Comparison of ENCODE assay signal across 11 cellular contexts in genomic region chr6:149129401-149130077, GRCh38.
DNase-seq lines count a peak whose midpoint lies in the region; ATAC-seq and TF ChIP-seq lines count a peak whose summit lies in the region.
"Had no signal": no experiment of that assay in that cellular context is flagged by ENCODE, and none has a peak within 500 bp of the region (broad histone marks: within the 10 kb centered on the region; RNA-seq: fewer than 3 reads in every experiment).

No MANE protein-coding gene starts in this region.

- H3K9me3 Mint-ChIP-seq in natural killer cell treated with Interleukin-12 subunit alpha and Interleukin-12 subunit beta and Interleukin-15 and Interleukin-18, amount 100 ng/mL, for 72 hours, result peaks cover 5% of the 10 kb centered on the region
- H3K9me3 Mint-ChIP-seq in natural killer cell (no peaks in the 10 kb centered on the region), GM23338 (no peaks in the 10 kb centered on the region; the same call in 2 of the 3 replicates)

- H3K9me2 ChIP-seq in GM23338 (ENCODE audit: insufficient read depth), result peaks cover 14% of the 10 kb centered on the region; the same call in 1 of the 2 replicates

- no peaks in the 10 kb centered on the region for H3K9me3 ChIP-seq in OCI-LY3 (ENCODE audit: insufficient read depth, low read length)
- no peaks in the 10 kb centered on the region for H3K9me3 ChIP-seq in tibial nerve
- H3K9me3 ChIP-seq: breast epithelium, right lobe of liver had no signal

- H3K4me3 ChIP-seq in OCI-LY3 (ENCODE audit: low read length), result peak overlapping the region; percentile 22; the same call in 1 of the 2 replicates
- H3K4me3 ChIP-seq in tibial nerve, result no peak overlapping the region
- H3K4me3 ChIP-seq in GM23338, result no peak overlapping the region
- H3K4me3 ChIP-seq: breast epithelium, right lobe of liver had no signal

- H3K36me3 Mint-ChIP-seq in natural killer cell treated with Interleukin-12 subunit alpha and Interleukin-12 subunit beta and Interleukin-15 and Interleukin-18, amount 100 ng/mL, for 72 hours, result peaks cover 15% of the 10 kb centered on the region
- H3K36me3 Mint-ChIP-seq in natural killer cell, result no peaks in the 10 kb centered on the region
- no peaks in the 10 kb centered on the region for H3K36me3 Mint-ChIP-seq in GM23338 (ENCODE audit: low read depth)

- H4K20me1 ChIP-seq in OCI-LY3 (ENCODE audit: insufficient read depth, low read length), result no peaks in the 10 kb centered on the region
- H4K20me1 ChIP-seq in GM23338 (replicated peaks; ENCODE audit: insufficient read depth), result no peaks in the 10 kb centered on the region

- peak overlapping the region; percentile 88 for H3K4me3 Mint-ChIP-seq in natural killer cell treated with Interleukin-12 subunit alpha and Interleukin-12 subunit beta and Interleukin-15 and Interleukin-18, amount 100 ng/mL, for 72 hours
- H3K4me3 Mint-ChIP-seq in natural killer cell (no peak overlapping the region), GM23338 (no peak overlapping the region)

- no peaks in the 10 kb centered on the region for H3F3A ChIP-seq in GM23338 (replicated peaks; ENCODE audit: low read depth)

- H3K9ac ChIP-seq in OCI-LY3 (ENCODE audit: low read length), result 0 out of 2 replicates have a peak overlapping the region, but pooled peaks have one; percentile 15
- H3K9ac ChIP-seq: KMS-11 had no signal

- H3K36me3 ChIP-seq in OCI-LY3 (replicated peaks; ENCODE audit: low read depth, low read length), result no peaks in the 10 kb centered on the region
- H3K36me3 ChIP-seq in tibial nerve, result no peaks in the 10 kb centered on the region
- no peaks in the 10 kb centered on the region for H3K36me3 ChIP-seq in GM23338 (ENCODE audit: insufficient read depth)
- H3K36me3 ChIP-seq: breast epithelium, right lobe of liver had no signal

- intact Hi-C loops in natural killer cell (cut with micrococcal nuclease), result no loop called here

- peaks cover 26% of the 10 kb centered on the region for H3K4me1 ChIP-seq in OCI-LY3 (ENCODE audit: low read length)
- peaks cover 0 to 5% (median 0%) of the 10 kb centered on the region in 4 donors for H3K4me1 ChIP-seq in tibial nerve
- H3K4me1 ChIP-seq in GM23338 (ENCODE audit: insufficient read depth), result no peaks in the 10 kb centered on the region

- H3K27ac ChIP-seq in OCI-LY3 (ENCODE audit: low read length) (peak overlapping the region; percentile 54), epithelial cell of prostate (peak overlapping the region; percentile 21), tibial nerve (no peak overlapping the region), GM23338 (ENCODE audit: low read depth) (no peak overlapping the region)
- H3K27ac ChIP-seq: KMS-11, right lobe of liver had no signal

- H2AFZ ChIP-seq in OCI-LY3 (ENCODE audit: low read depth, low read length), result no peak overlapping the region
- H2AFZ ChIP-seq in GM23338, result no peak overlapping the region

- H3K79me2 ChIP-seq in OCI-LY3 (ENCODE audit: low read length) (no peaks in the 10 kb centered on the region), GM23338 (replicated peaks; ENCODE audit: insufficient read depth) (no peaks in the 10 kb centered on the region)

- peak in 1 of 2 donors; percentile 37 for TF ChIP-seq EP300 in tibial nerve (IDR thresholded peaks at IDR 0.05)

- peak overlapping the region; percentile 55 for H3K4me2 ChIP-seq in OCI-LY3 (ENCODE audit: low read length)
- H3K4me2 ChIP-seq in GM23338, result no peak overlapping the region
- H3K4me2 ChIP-seq: KMS-11 had no signal

- H3K27me3 ChIP-seq in OCI-LY3 (ENCODE audit: low read depth, low read length) (no peaks in the 10 kb centered on the region), tibial nerve (no peaks in the 10 kb centered on the region), GM23338 (ENCODE audit: insufficient read depth) (no peaks in the 10 kb centered on the region)
- H3K27me3 ChIP-seq: breast epithelium, right lobe of liver had no signal

- no peak for TF ChIP-seq CTCF in natural killer cell (IDR thresholded peaks at IDR 0.05)
- no peak for TF ChIP-seq CTCF in OCI-LY3 (IDR thresholded peaks at IDR 0.05; ENCODE audit: low read depth, low read length)
- no peak for TF ChIP-seq CTCF in tibial nerve (IDR thresholded peaks at IDR 0.05)
- TF ChIP-seq CTCF in GM23338 (conservative IDR thresholded peaks at IDR 0.05; ENCODE audit: low read depth in 2 of 2), result no peak

- TF ChIP-seq POLR2A in tibial nerve (IDR thresholded peaks at IDR 0.05), result no peak

- peak; percentile 79 for DNase-seq in natural killer cell treated with Interleukin-12 subunit alpha and Interleukin-12 subunit beta and Interleukin-15 and Interleukin-18, amount 100 ng/mL, for 72 hours (ENCODE audit: low spot score)
- DNase-seq in natural killer cell (no peak), epithelial cell of prostate (ENCODE audit: low read depth, low spot score) (peak; percentile 57), tibial nerve (ENCODE audit: low spot score in 2 of 2) (peak; percentile 28 to 60), NCI-H510A treated with DMSO at 0.1 percent for 48 hours (lab: John Stamatoyannopoulos, UW) (no peak), NCI-H187 treated with DMSO at 0.1 percent for 48 hours (lab: John Stamatoyannopoulos, UW) (no peak), GM23338 (ENCODE audit: low spot score) (no peak)
- DNase-seq: right lobe of liver had no signal

- H3K27ac Mint-ChIP-seq in natural killer cell treated with Interleukin-12 subunit alpha and Interleukin-12 subunit beta and Interleukin-15 and Interleukin-18, amount 100 ng/mL, for 72 hours, result peak overlapping the region; percentile 99 to 100
- H3K27ac Mint-ChIP-seq in natural killer cell (no peak overlapping the region), GM23338 (no peak overlapping the region)

- H3K4me1 Mint-ChIP-seq in natural killer cell treated with Interleukin-12 subunit alpha and Interleukin-12 subunit beta and Interleukin-15 and Interleukin-18, amount 100 ng/mL, for 72 hours (ENCODE audit: low read depth in 2 of 2), result peaks cover 54 to 62% of the 10 kb centered on the region in 2 donors
- H3K4me1 Mint-ChIP-seq in natural killer cell (peaks cover 0 to 5% of the 10 kb centered on the region in 2 donors), GM23338 (no peaks in the 10 kb centered on the region)

- peak; percentile 64 to 81 for ATAC-seq in natural killer cell treated with Interleukin-12 subunit alpha and Interleukin-12 subunit beta and Interleukin-15 and Interleukin-18, amount 100 ng/mL, for 72 hours
- ATAC-seq in natural killer cell (no peak), GM23338 (no peak)

- 67 to 83% methylated on average over 8 of the region's 8 CpGs for WGBS in tibial nerve, 2 donors

- H3K27me3 Mint-ChIP-seq in natural killer cell treated with Interleukin-12 subunit alpha and Interleukin-12 subunit beta and Interleukin-15 and Interleukin-18, amount 100 ng/mL, for 72 hours, result peaks cover 0 to 2% of the 10 kb centered on the region in 2 donors
- H3K27me3 Mint-ChIP-seq in natural killer cell (ENCODE audit: low read depth in 2 of 2) (peaks cover 0 to 17% of the 10 kb centered on the region in 2 donors), GM23338 (ENCODE audit: insufficient read depth, low read depth, poor library complexity) (no peaks in the 10 kb centered on the region)

Comparison
In these comparisons a context has a peak if more than half of its experiments do, and no peak if none do; other contexts are left out.
1. ATAC-seq: peak in natural killer cell treated with Interleukin-12 subunit alpha and Interleukin-12 subunit beta and Interleukin-15 and Interleukin-18, amount 100 ng/mL, for 72 hours (2 of 2); none in natural killer cell (0 of 3) and GM23338 (single experiment).
2. DNase-seq: peak in natural killer cell treated with Interleukin-12 subunit alpha and Interleukin-12 subunit beta and Interleukin-15 and Interleukin-18, amount 100 ng/mL, for 72 hours (single experiment), epithelial cell of prostate (single experiment) and tibial nerve (2 of 2); none in natural killer cell (single experiment), NCI-H510A treated with DMSO at 0.1 percent for 48 hours (single experiment), NCI-H187 treated with DMSO at 0.1 percent for 48 hours (single experiment) and GM23338 (single experiment).
3. H3K27ac Mint-ChIP-seq: peak in natural killer cell treated with Interleukin-12 subunit alpha and Interleukin-12 subunit beta and Interleukin-15 and Interleukin-18, amount 100 ng/mL, for 72 hours (2 of 2); none in natural killer cell (0 of 2) and GM23338 (single experiment).
4. H3K27ac ChIP-seq: peak in OCI-LY3 (single experiment) and epithelial cell of prostate (single experiment); none in tibial nerve (0 of 4) and GM23338 (single experiment).